ENCODE assay signal across 1 cellular context in the genomic region with DNA sequence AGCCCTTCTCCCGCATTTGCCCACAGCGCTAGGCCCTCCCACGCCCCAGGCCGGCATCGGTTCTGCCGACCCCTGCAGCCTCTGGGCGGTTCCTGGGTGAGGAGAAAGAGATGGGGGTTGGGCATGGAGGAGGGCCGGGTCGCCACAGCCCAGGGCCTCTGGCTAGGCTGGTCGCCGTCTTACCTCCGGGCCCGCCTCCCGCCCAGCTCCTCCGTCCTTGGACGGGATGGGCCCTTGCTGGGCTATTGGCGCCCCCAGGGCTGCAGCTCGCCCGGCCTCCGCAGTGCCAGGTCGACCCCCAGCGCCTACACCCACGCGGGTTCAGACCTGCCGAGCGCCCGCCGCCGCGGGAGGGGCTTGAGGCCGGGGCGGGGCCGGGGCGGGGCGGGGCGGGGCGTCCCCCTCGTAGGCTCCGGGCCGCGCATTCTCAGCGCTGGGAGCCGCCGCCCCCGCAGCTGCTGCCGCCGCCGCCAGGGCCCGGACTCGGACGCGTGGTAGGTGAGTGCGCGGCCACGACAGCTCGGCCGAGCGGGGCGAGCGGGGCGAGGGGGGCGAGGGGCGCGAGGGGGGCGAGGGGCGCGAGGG.
TF ChIP-seq lines count a peak whose summit lies in the region.

Gene CD151, plus strand, starts transcription at position 424 of the 585 bp plus-strand sequence. CDS start 3,118 bp downstream, outside the sequence.

TF ChIP-seq in K562, 482 proteins besides CTCF, POLR2A, EP300 and RAD21 (continued from another document and continues in another):
- TF ChIP-seq, protein P1, sequence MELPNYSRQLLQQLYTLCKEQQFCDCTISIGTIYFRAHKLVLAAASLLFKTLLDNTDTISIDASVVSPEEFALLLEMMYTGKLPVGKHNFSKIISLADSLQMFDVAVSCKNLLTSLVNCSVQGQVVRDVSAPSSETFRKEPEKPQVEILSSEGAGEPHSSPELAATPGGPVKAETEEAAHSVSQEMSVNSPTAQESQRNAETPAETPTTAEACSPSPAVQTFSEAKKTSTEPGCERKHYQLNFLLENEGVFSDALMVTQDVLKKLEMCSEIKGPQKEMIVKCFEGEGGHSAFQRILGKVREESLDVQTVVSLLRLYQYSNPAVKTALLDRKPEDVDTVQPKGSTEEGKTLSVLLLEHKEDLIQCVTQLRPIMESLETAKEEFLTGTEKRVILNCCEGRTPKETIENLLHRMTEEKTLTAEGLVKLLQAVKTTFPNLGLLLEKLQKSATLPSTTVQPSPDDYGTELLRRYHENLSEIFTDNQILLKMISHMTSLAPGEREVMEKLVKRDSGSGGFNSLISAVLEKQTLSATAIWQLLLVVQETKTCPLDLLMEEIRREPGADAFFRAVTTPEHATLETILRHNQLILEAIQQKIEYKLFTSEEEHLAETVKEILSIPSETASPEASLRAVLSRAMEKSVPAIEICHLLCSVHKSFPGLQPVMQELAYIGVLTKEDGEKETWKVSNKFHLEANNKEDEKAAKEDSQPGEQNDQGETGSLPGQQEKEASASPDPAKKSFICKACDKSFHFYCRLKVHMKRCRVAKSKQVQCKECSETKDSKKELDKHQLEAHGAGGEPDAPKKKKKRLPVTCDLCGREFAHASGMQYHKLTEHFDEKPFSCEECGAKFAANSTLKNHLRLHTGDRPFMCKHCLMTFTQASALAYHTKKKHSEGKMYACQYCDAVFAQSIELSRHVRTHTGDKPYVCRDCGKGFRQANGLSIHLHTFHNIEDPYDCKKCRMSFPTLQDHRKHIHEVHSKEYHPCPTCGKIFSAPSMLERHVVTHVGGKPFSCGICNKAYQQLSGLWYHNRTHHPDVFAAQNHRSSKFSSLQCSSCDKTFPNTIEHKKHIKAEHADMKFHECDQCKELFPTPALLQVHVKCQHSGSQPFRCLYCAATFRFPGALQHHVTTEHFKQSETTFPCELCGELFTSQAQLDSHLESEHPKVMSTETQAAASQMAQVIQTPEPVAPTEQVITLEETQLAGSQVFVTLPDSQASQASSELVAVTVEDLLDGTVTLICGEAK (IDR thresholded peaks at IDR 0.05), result no peak
- TF ChIP-seq, protein P1 (CRISPR knock-in tag; IDR thresholded peaks at IDR 0.05), result no peak
- TF ChIP-seq TAL1 (IDR thresholded peaks at IDR 0.05) (no peak), RBM25 (IDR thresholded peaks at IDR 0.05; ENCODE audit: low read depth, low read length, severe bottlenecking) (no peak), PCBP2 (IDR thresholded peaks at IDR 0.05; ENCODE audit: low read depth, low read length, poor library complexity, severe bottlenecking) (no peak), BCOR (IDR thresholded peaks at IDR 0.05) (no peak), ETV1 (tag; conservative IDR thresholded peaks at IDR 0.05; ENCODE audit: low read depth) (no peak), SMARCA4 (IDR thresholded peaks at IDR 0.05) (no peak), CC2D1A (IDR thresholded peaks at IDR 0.05) (no peak), THRAP3 (IDR thresholded peaks at IDR 0.05; ENCODE audit: borderline replicate concordance) (no peak), ZNF780A (CRISPR knock-in tag; IDR thresholded peaks at IDR 0.05) (no peak), ARID2 (IDR thresholded peaks at IDR 0.05) (no peak), HLTF (IDR thresholded peaks at IDR 0.05) (no peak; the same call in 1 of the 2 replicates), ZNF764 (CRISPR knock-in tag; IDR thresholded peaks at IDR 0.05; ENCODE audit: low read depth) (no peak), TBL1XR1 (IDR thresholded peaks at IDR 0.05; ENCODE audit: low read length in 2 of 2) (no peak), ELK3 (CRISPR knock-in tag; IDR thresholded peaks at IDR 0.05) (no peak), SRSF3 (IDR thresholded peaks at IDR 0.05; ENCODE audit: insufficient read depth, low read length) (no peak), ZNF263 (CRISPR knock-in tag; IDR thresholded peaks at IDR 0.05; ENCODE audit: borderline replicate concordance) (0 out of 2 replicates have a peak, but pooled peaks have one; percentile 14), IFI16 (CRISPR knock-in tag; IDR thresholded peaks at IDR 0.05) (no peak), CHD4 (IDR thresholded peaks at IDR 0.05; ENCODE audit: insufficient read depth, insufficient replicate concordance, low read depth, low read length, poor library complexity, severe bottlenecking) (no peak), ZBTB17 (CRISPR knock-in tag; IDR thresholded peaks at IDR 0.05) (no peak), ZNF707 (CRISPR knock-in tag; conservative IDR thresholded peaks at IDR 0.05) (no peak), EZH2 (IDR thresholded peaks at IDR 0.05; ENCODE audit: borderline replicate concordance, low read depth, low read length) (no peak), ZNF41 (CRISPR knock-in tag; conservative IDR thresholded peaks at IDR 0.05) (no peak), SIN3A (IDR thresholded peaks at IDR 0.05; ENCODE audit: borderline replicate concordance in 2 of 2, control insufficient read depth in 1 of 2, low read depth in 2 of 2, low read length in 2 of 2) (no peak; a peak in 1 of 4 replicates), ZNF408 (CRISPR knock-in tag; IDR thresholded peaks at IDR 0.05; ENCODE audit: low read depth) (no peak), ZNF165 (CRISPR knock-in tag; IDR thresholded peaks at IDR 0.05; ENCODE audit: borderline replicate concordance) (no peak), ZKSCAN1 (IDR thresholded peaks at IDR 0.05; ENCODE audit: low read depth, low read length) (no peak), GABPA (tag; conservative IDR thresholded peaks at IDR 0.05; ENCODE audit: low read depth) (0 out of 2 replicates have a peak, but pooled peaks have one; percentile 16), PHF21A (IDR thresholded peaks at IDR 0.05; ENCODE audit: borderline replicate concordance, low read depth) (no peak), SOX6 (IDR thresholded peaks at IDR 0.05) (no peak), ARNT (IDR thresholded peaks at IDR 0.05) (no peak), GATAD2A (IDR thresholded peaks at IDR 0.05) (peak; percentile 41; the same call in 1 of the 2 replicates), SIN3B (IDR thresholded peaks at IDR 0.05; ENCODE audit: low read depth) (no peak), EGR1 (conservative IDR thresholded peaks at IDR 0.05) (peak; percentile 93), NCOR1 (IDR thresholded peaks at IDR 0.05) (no peak), ZBTB1 (CRISPR knock-in tag; IDR thresholded peaks at IDR 0.05; ENCODE audit: borderline replicate concordance, low read depth) (0 out of 2 replicates have a peak, but pooled peaks have one; percentile 46), HDGF (IDR thresholded peaks at IDR 0.05) (no peak), ZNF24 (IDR thresholded peaks at IDR 0.05) (no peak), HCFC1 (IDR thresholded peaks at IDR 0.05; ENCODE audit: low read depth, low read length) (no peak), EP400 (IDR thresholded peaks at IDR 0.05) (peak; percentile 55; the same call in 1 of the 2 replicates), PHB (CRISPR knock-in tag; IDR thresholded peaks at IDR 0.05) (no peak), NFATC3 (IDR thresholded peaks at IDR 0.05) (no peak), ZNF436 (CRISPR knock-in tag; IDR thresholded peaks at IDR 0.05) (no peak), PHF8 (IDR thresholded peaks at IDR 0.05; ENCODE audit: borderline replicate concordance, low read length) (peak; percentile 78; the same call in 1 of the 2 replicates), ZC3H8 (IDR thresholded peaks at IDR 0.05) (no peak), MCM7 (IDR thresholded peaks at IDR 0.05) (no peak)
- TF ChIP-seq, protein P2, sequence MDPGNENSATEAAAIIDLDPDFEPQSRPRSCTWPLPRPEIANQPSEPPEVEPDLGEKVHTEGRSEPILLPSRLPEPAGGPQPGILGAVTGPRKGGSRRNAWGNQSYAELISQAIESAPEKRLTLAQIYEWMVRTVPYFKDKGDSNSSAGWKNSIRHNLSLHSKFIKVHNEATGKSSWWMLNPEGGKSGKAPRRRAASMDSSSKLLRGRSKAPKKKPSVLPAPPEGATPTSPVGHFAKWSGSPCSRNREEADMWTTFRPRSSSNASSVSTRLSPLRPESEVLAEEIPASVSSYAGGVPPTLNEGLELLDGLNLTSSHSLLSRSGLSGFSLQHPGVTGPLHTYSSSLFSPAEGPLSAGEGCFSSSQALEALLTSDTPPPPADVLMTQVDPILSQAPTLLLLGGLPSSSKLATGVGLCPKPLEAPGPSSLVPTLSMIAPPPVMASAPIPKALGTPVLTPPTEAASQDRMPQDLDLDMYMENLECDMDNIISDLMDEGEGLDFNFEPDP (CRISPR knock-in tag; IDR thresholded peaks at IDR 0.05), result no peak
- TF ChIP-seq, protein P3, sequence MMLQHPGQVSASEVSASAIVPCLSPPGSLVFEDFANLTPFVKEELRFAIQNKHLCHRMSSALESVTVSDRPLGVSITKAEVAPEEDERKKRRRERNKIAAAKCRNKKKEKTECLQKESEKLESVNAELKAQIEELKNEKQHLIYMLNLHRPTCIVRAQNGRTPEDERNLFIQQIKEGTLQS (IDR thresholded peaks at IDR 0.05), result no peak
- TF ChIP-seq, protein P3 (CRISPR knock-in tag; conservative IDR thresholded peaks at IDR 0.05), result no peak
- TF ChIP-seq, protein P4, sequence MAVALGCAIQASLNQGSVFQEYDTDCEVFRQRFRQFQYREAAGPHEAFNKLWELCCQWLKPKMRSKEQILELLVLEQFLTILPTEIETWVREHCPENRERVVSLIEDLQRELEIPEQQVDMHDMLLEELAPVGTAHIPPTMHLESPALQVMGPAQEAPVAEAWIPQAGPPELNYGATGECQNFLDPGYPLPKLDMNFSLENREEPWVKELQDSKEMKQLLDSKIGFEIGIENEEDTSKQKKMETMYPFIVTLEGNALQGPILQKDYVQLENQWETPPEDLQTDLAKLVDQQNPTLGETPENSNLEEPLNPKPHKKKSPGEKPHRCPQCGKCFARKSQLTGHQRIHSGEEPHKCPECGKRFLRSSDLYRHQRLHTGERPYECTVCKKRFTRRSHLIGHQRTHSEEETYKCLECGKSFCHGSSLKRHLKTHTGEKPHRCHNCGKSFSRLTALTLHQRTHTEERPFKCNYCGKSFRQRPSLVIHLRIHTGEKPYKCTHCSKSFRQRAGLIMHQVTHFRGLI (CRISPR knock-in tag; IDR thresholded peaks at IDR 0.05), result no peak
- TF ChIP-seq, protein P5, sequence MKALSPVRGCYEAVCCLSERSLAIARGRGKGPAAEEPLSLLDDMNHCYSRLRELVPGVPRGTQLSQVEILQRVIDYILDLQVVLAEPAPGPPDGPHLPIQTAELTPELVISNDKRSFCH (CRISPR knock-in tag; IDR thresholded peaks at IDR 0.05), result no peak
- TF ChIP-seq, protein P5 (tag; IDR thresholded peaks at IDR 0.05), result 0 out of 2 replicates have a peak, but pooled peaks have one; percentile 27
- TF ChIP-seq, protein P6, sequence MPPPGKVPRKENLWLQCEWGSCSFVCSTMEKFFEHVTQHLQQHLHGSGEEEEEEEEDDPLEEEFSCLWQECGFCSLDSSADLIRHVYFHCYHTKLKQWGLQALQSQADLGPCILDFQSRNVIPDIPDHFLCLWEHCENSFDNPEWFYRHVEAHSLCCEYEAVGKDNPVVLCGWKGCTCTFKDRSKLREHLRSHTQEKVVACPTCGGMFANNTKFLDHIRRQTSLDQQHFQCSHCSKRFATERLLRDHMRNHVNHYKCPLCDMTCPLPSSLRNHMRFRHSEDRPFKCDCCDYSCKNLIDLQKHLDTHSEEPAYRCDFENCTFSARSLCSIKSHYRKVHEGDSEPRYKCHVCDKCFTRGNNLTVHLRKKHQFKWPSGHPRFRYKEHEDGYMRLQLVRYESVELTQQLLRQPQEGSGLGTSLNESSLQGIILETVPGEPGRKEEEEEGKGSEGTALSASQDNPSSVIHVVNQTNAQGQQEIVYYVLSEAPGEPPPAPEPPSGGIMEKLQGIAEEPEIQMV (tag; conservative IDR thresholded peaks at IDR 0.05; ENCODE audit: low read depth), result no peak
- TF ChIP-seq, protein P7, sequence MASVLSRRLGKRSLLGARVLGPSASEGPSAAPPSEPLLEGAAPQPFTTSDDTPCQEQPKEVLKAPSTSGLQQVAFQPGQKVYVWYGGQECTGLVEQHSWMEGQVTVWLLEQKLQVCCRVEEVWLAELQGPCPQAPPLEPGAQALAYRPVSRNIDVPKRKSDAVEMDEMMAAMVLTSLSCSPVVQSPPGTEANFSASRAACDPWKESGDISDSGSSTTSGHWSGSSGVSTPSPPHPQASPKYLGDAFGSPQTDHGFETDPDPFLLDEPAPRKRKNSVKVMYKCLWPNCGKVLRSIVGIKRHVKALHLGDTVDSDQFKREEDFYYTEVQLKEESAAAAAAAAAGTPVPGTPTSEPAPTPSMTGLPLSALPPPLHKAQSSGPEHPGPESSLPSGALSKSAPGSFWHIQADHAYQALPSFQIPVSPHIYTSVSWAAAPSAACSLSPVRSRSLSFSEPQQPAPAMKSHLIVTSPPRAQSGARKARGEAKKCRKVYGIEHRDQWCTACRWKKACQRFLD (CRISPR knock-in tag; IDR thresholded peaks at IDR 0.05), result no peak
